ENCODE assay signal across 1 cellular context in genomic region chr1:229385853-229386456, GRCh38.
TF ChIP-seq lines count a peak whose summit lies in the region.

No MANE protein-coding gene starts in this region.

TF ChIP-seq in GM12878, 131 proteins besides CTCF, POLR2A, EP300 and RAD21:
- TF ChIP-seq KLF5 (IDR thresholded peaks at IDR 0.05; ENCODE audit: partially characterized antibody) (no peak), NFYA (IDR thresholded peaks at IDR 0.05; ENCODE audit: borderline replicate concordance, low read depth, low read length) (no peak), PAX5 (IDR thresholded peaks at IDR 0.05; ENCODE audit: borderline replicate concordance, low read depth, low read length) (no peak), HDAC2 (IDR thresholded peaks at IDR 0.05) (no peak), IKZF2 (IDR thresholded peaks at IDR 0.05) (no peak), HDAC6 (IDR thresholded peaks at IDR 0.05; ENCODE audit: unreplicated experiment) (no peak), EGR1 (IDR thresholded peaks at IDR 0.05; ENCODE audit: borderline replicate concordance in 1 of 2, low read depth in 2 of 2, low read length in 2 of 2) (no peak), ZNF24 (IDR thresholded peaks at IDR 0.05) (no peak), IRF4 (IDR thresholded peaks at IDR 0.05; ENCODE audit: low read depth, low read length) (no peak), ZBTB33 (IDR thresholded peaks at IDR 0.05) (no peak)
- TF ChIP-seq, protein P1, sequence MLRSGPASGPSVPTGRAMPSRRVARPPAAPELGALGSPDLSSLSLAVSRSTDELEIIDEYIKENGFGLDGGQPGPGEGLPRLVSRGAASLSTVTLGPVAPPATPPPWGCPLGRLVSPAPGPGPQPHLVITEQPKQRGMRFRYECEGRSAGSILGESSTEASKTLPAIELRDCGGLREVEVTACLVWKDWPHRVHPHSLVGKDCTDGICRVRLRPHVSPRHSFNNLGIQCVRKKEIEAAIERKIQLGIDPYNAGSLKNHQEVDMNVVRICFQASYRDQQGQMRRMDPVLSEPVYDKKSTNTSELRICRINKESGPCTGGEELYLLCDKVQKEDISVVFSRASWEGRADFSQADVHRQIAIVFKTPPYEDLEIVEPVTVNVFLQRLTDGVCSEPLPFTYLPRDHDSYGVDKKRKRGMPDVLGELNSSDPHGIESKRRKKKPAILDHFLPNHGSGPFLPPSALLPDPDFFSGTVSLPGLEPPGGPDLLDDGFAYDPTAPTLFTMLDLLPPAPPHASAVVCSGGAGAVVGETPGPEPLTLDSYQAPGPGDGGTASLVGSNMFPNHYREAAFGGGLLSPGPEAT (IDR thresholded peaks at IDR 0.05; ENCODE audit: low read depth) = no peak
- TF ChIP-seq, protein P2, sequence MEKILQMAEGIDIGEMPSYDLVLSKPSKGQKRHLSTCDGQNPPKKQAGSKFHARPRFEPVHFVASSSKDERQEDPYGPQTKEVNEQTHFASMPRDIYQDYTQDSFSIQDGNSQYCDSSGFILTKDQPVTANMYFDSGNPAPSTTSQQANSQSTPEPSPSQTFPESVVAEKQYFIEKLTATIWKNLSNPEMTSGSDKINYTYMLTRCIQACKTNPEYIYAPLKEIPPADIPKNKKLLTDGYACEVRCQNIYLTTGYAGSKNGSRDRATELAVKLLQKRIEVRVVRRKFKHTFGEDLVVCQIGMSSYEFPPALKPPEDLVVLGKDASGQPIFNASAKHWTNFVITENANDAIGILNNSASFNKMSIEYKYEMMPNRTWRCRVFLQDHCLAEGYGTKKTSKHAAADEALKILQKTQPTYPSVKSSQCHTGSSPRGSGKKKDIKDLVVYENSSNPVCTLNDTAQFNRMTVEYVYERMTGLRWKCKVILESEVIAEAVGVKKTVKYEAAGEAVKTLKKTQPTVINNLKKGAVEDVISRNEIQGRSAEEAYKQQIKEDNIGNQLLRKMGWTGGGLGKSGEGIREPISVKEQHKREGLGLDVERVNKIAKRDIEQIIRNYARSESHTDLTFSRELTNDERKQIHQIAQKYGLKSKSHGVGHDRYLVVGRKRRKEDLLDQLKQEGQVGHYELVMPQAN (conservative IDR thresholded peaks at IDR 0.05) = no peak
